Comparison of ENCODE assay signal across 2 cellular contexts in genomic region chr19:19632661-19633060, GRCh38.
TF ChIP-seq lines count a peak whose summit lies in the region.

No MANE protein-coding gene starts in this region.

TF ChIP-seq in GM12891, 5 proteins besides CTCF, POLR2A, EP300 and RAD21:
- TF ChIP-seq POLR2AphosphoS5 (IDR thresholded peaks at IDR 0.05; ENCODE audit: low read depth, low read length), result peak; percentile 49; the same call in 1 of the 2 replicates
- no peak for TF ChIP-seq PAX5 (IDR thresholded peaks at IDR 0.05; ENCODE audit: insufficient read depth, low read length, severe bottlenecking)

TF ChIP-seq in GM12878, 131 proteins besides CTCF, POLR2A, EP300 and RAD21:
- no peak for TF ChIP-seq SKIL (IDR thresholded peaks at IDR 0.05; ENCODE audit: low read depth, poor library complexity, severe bottlenecking)
- TF ChIP-seq MTA3 (IDR thresholded peaks at IDR 0.05; ENCODE audit: borderline replicate concordance, low read length), result no peak
- TF ChIP-seq ATF2 (IDR thresholded peaks at IDR 0.05; ENCODE audit: low read length), result no peak
- TF ChIP-seq NFYA (IDR thresholded peaks at IDR 0.05; ENCODE audit: borderline replicate concordance, low read depth, low read length), result no peak
- no peak for TF ChIP-seq CREB1 (IDR thresholded peaks at IDR 0.05; ENCODE audit: low read depth)
- no peak for TF ChIP-seq WRNIP1 (IDR thresholded peaks at IDR 0.05; ENCODE audit: borderline replicate concordance, low read depth, low read length)
- TF ChIP-seq ELK1 (IDR thresholded peaks at IDR 0.05; ENCODE audit: low read depth, low read length), result no peak
- no peak for TF ChIP-seq POU2F2 (IDR thresholded peaks at IDR 0.05; ENCODE audit: borderline replicate concordance, low read depth, low read length)
- no peak for TF ChIP-seq TCF3 (IDR thresholded peaks at IDR 0.05; ENCODE audit: borderline replicate concordance, insufficient read depth, low read depth, low read length)
